12 cellular contexts compared by ENCODE assay signal in the genomic region with DNA sequence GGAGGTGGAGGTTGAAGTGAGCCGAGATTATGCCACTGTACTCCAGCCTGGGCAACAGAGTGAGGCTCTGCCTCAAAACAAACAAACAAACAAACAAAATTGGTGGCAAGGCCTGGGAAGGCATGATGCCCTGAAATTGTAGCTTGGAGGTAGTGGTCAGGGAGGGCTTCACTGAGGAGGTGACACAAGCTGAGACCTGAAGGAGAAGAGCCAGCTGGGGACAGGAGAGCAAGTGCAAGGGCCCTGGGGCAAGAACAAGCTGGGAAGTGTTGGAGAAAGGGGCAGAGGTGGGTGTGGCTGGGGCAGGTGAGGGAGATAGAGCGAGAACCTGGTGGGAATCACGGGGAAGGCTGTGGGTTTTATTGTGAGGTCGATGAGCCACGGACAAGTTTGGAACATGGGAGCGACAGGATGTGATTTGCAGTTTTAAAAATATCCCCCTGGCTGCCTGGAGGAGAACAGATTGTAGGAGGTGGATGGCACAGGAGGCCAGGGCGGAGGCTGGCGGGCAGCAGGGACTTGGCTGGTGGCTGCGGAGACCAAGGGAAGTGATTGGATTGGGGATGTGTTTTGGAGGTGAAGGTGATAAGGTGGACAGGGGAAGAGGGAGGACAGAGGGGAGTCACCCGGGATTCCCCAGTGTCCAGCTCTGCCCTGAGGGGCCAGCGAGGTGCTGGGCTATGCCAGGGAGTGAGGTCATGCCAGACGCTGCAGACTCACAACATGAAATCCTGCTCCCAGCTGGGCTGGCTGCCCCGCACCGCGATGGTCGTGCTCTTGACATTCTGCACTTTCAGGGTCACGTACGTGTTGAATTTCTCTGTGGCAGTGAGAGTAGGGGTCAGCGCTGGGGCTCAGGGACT. TPM values are rescaled to one million over a fixed set of nuclear protein-coding genes. Genes with fewer than 3 reads are reported as not detected.
"Had no signal": no experiment of that assay in that cellular context is flagged by ENCODE, and none has a peak within 500 bp of the region (broad histone marks: within the 10 kb centered on the region; RNA-seq: fewer than 3 reads in every experiment).

No MANE protein-coding gene starts in this region.

- H3K4me3 Mint-ChIP-seq: activated naive CD8-positive, alpha-beta T cell; T-helper 1 cell treated with Interleukin-12 subunit alpha and Interleukin-12 subunit beta and Interleukin-4 antibody, amounts not matched to agents 30 μg/mL and 1 μg/mL, for 36 hours had no signal

- H3K9me3 Mint-ChIP-seq: T-helper 1 cell treated with Interleukin-12 subunit alpha and Interleukin-12 subunit beta and Interleukin-4 antibody, amounts not matched to agents 30 μg/mL and 1 μg/mL, for 36 hours had no signal

- H3K9me3 ChIP-seq: gastrocnemius medialis, neutrophil had no signal

- H3K36me3 ChIP-seq: gastrocnemius medialis, neutrophil had no signal

- H3K4me1 ChIP-seq: gastrocnemius medialis had no signal

- H3K36me3 Mint-ChIP-seq: activated naive CD8-positive, alpha-beta T cell had no signal

- H3K27ac Mint-ChIP-seq: activated naive CD8-positive, alpha-beta T cell; T-helper 1 cell treated with Interleukin-12 subunit alpha and Interleukin-12 subunit beta and Interleukin-4 antibody, amounts not matched to agents 30 μg/mL and 1 μg/mL, for 36 hours had no signal

- H3K4me3 ChIP-seq: gastrocnemius medialis, SK-N-MC, skin epidermis had no signal

- DNase-seq: activated T-cell treated with anti-CD3 and anti-CD28 coated beads, Interleukin-2, amount 50 U/mL, for 1 hour; effector CD8-positive, alpha-beta T cell; gastrocnemius medialis; kidney; trophoblast cell had no signal

- H3K27ac ChIP-seq: gastrocnemius medialis, neutrophil, SK-N-MC, skin epidermis had no signal

- ATAC-seq: gastrocnemius medialis had no signal

- FAIRE-seq: bronchial epithelial cell, colon, kidney had no signal

RNA-seq across cellular contexts. Expression of a gene that starts 14.0 kb away (rescaled TPM):
- total RNA-seq: gastrocnemius medialis had no signal
